ENCODE assay signal across 16 cellular contexts in genomic region chr5:33857037-33857436, GRCh38. TPM values are rescaled to one million over a fixed set of nuclear protein-coding genes. Genes with fewer than 3 reads are reported as not detected.
DNase-seq lines count a peak whose midpoint lies in the region; ATAC-seq lines count a peak whose summit lies in the region.
"Had no signal": no experiment of that assay in that cellular context is flagged by ENCODE, and none has a peak within 500 bp of the region (broad histone marks: within the 10 kb centered on the region; RNA-seq: fewer than 3 reads in every experiment).

No MANE protein-coding gene starts in this region.

- no peak for DNase-seq in activated CD4-positive, alpha-beta T cell treated with anti-CD3 and anti-CD28 coated beads for 4 hours
- DNase-seq in cardiac septum (ENCODE audit: low spot score) (no peak), NCI-H526 treated with DMSO at 0.1 percent for 48 hours (lab: John Stamatoyannopoulos, UW) (no peak), superior temporal gyrus (ENCODE audit: extremely low spot score) (no peak)
- DNase-seq: activated naive CD4-positive, alpha-beta T cell treated with anti-CD3 and anti-CD28 coated beads, Interleukin-2, amount 10 ng/mL, durations not matched to agents 7 days and 5 days; body of pancreas; effector CD4-positive, alpha-beta T cell; natural killer cell; NCI-H1092 treated with DMSO at 0.1 percent for 48 hours; NCI-H2227 treated with DMSO at 0.1 percent for 48 hours; upper lobe of left lung had no signal

- ATAC-seq in GM18517 (IDR thresholded peaks at IDR 0.05; ENCODE audit: unreplicated experiment), result peak; percentile 87
- peak; percentile 82 for ATAC-seq in GM19455 (IDR thresholded peaks at IDR 0.05; ENCODE audit: unreplicated experiment)
- ATAC-seq in HG02870 (IDR thresholded peaks at IDR 0.05; ENCODE audit: unreplicated experiment), result peak; percentile 93
- peak; percentile 77 for ATAC-seq in HG03558 (IDR thresholded peaks at IDR 0.05; ENCODE audit: extremely low read depth, unreplicated experiment)
- ATAC-seq: body of pancreas, natural killer cell had no signal

- intact Hi-C loops in cardiac septum (cut with DNase I), result no loop called here

RNA-seq across cellular contexts. Expression of gene ADAMTS12, which starts 34.8 kb away (rescaled TPM):
- total RNA-seq in cardiac septum, result 2.8 TPM
- total RNA-seq: activated CD8-positive, alpha-beta memory T cell treated with anti-CD3 and anti-CD28 coated beads for 36 hours; natural killer cell had no signal
